ENCODE assay signal across 7 cellular contexts in the genomic region with DNA sequence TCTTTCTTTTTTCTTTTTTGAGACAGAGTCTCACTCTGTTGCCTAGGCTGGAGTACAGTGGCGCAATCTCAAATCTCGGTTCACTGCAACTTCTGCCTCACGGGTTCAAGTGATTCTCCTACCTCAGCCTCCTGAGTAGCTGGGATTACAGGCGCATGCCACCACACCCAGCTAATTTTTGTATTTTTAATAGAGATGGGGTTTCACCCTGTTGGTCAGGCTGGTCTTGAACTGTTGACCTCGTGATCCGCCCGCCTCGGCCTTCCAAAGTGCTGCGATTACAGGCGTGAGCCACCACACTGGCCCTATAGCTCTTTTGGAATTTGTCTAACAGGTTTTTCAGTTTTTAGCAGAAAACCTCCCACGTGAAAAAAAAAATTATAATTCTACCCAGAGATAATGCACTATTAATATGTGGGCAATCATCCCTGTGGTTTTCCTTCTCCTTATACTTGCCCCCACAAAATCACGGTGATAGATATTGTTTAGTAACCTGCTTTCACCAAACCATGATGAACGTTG. TPM values are rescaled to one million over a fixed set of nuclear protein-coding genes. Genes with fewer than 3 reads are reported as not detected.
DNase-seq lines count a peak whose midpoint lies in the region; ATAC-seq and TF ChIP-seq lines count a peak whose summit lies in the region.
"Not testable (repeated sequence)": the region's sequence is repeated elsewhere in the genome, so short reads cannot be mapped to it uniquely, and the experiment has no call there.

No MANE protein-coding gene starts in this region.

- not testable (repeated sequence) for ATAC-seq in heart left ventricle
- ATAC-seq in lower lobe of right lung = peak in 1 of 2 donors; percentile 24

- H3K27ac Mint-ChIP-seq in progenitor cell of endocrine pancreas = peak overlapping the region; percentile 17

- not testable (repeated sequence) for H3K4me3 Mint-ChIP-seq in progenitor cell of endocrine pancreas (ENCODE audit: low read depth)

- not testable (repeated sequence) for H3K27me3 ChIP-seq in adipocyte (replicated peaks; ENCODE audit: control insufficient read depth, insufficient read depth, low read length); heart left ventricle; lower lobe of right lung (ENCODE audit: low read depth)

- peaks cover 68% of the 10 kb centered on the region for H3K4me1 ChIP-seq in adipocyte (ENCODE audit: control insufficient read depth, insufficient read depth, low read length)
- peaks cover 2 to 82% (median 54%) of the 10 kb centered on the region in 12 donors for H3K4me1 ChIP-seq in heart left ventricle
- H3K4me1 ChIP-seq in lower lobe of right lung = peaks cover 52% of the 10 kb centered on the region

- not testable (repeated sequence) for H3K27me3 Mint-ChIP-seq in progenitor cell of endocrine pancreas

- H3K4me1 Mint-ChIP-seq in progenitor cell of endocrine pancreas (ENCODE audit: low read depth) = peaks cover 43% of the 10 kb centered on the region

- peak overlapping the region; percentile 63 to 78 for H3K27ac ChIP-seq in coronary artery
- H3K27ac ChIP-seq in heart left ventricle = peak overlapping the region in 9 of 12 donors; percentile 53 to 94 (median 84)
- peak overlapping the region; percentile 79 for H3K27ac ChIP-seq in lower lobe of right lung
- peak overlapping the region; percentile 22 for H3K27ac ChIP-seq in temporal lobe (ENCODE audit: low read depth, low read length)

- H3K9me3 Mint-ChIP-seq in progenitor cell of endocrine pancreas (ENCODE audit: low read depth) = not testable (repeated sequence)

- H3K9ac ChIP-seq in adipocyte (ENCODE audit: low read length) = peak overlapping the region; percentile 72

- DNase-seq in HT-29 (ENCODE audit: low spot score) = peak; percentile 54
- DNase-seq in adipocyte (ENCODE audit: low read depth); coronary artery (ENCODE audit: low spot score); heart left ventricle; lower lobe of right lung; progenitor cell of endocrine pancreas (ENCODE audit: low spot score, unreplicated experiment): not testable (repeated sequence)

- WGBS in heart left ventricle, 4 donors = 94 to 98% (median 96%) methylated on average over 13 of the region's 13 CpGs

- H3K36me3 Mint-ChIP-seq in progenitor cell of endocrine pancreas (ENCODE audit: insufficient read depth) = peaks cover 17% of the 10 kb centered on the region

- not testable (repeated sequence) for TF ChIP-seq CTCF in coronary artery (IDR thresholded peaks at IDR 0.05); heart left ventricle (IDR thresholded peaks at IDR 0.05); lower lobe of right lung (IDR thresholded peaks at IDR 0.05); progenitor cell of endocrine pancreas (IDR thresholded peaks at IDR 0.05; ENCODE audit: unreplicated experiment)

- peaks cover 39% of the 10 kb centered on the region for H3K36me3 ChIP-seq in adipocyte (ENCODE audit: control insufficient read depth, insufficient read depth, low read length, severe bottlenecking)
- H3K36me3 ChIP-seq in heart left ventricle = peaks cover 0 to 79% (median 73%) of the 10 kb centered on the region in 9 donors
- peaks cover 65% of the 10 kb centered on the region for H3K36me3 ChIP-seq in lower lobe of right lung

- intact Hi-C loops in heart left ventricle (cut with DNase I); lower lobe of right lung (cut with DNase I): not testable (repeated sequence)

- not testable (repeated sequence) for H3K4me3 ChIP-seq in adipocyte (ENCODE audit: low read length); coronary artery; heart left ventricle; lower lobe of right lung

- TF ChIP-seq POLR2A in heart left ventricle (IDR thresholded peaks at IDR 0.05) = not testable (repeated sequence)

- H3K9me3 ChIP-seq in adipocyte (ENCODE audit: control insufficient read depth, low read length); heart left ventricle; lower lobe of right lung: not testable (repeated sequence)

RNA-seq across cellular contexts. Expression of gene ABHD2, which starts 32.3 kb away (rescaled TPM):
- total RNA-seq in HT-29 (2014; rRNA removed; shearing (Covaris generic)) = 156 and 181 TPM in 2 replicates
- total RNA-seq in heart left ventricle = 100 to 1,000 TPM in 6 of 9 donors, 10 to 100 TPM in 3; 53.4 to 243 (median 128) TPM
- 100 to 1,000 TPM in 1 of 2 donors, 1 to 10 TPM in 1; 8.6 to 112 TPM for polyA plus RNA-seq in heart left ventricle
- 202 TPM for total RNA-seq in lower lobe of right lung
- 53.1 and 54.4 TPM in 2 replicates for total RNA-seq in progenitor cell of endocrine pancreas
- 51.6 TPM for total RNA-seq in temporal lobe

Comparison
In these comparisons a context has a peak if more than half of its experiments do, and no peak if none do; other contexts are left out.
1. H3K27ac ChIP-seq: peak in every context shown above with its lines; median percentile 84 in heart left ventricle; 79 in lower lobe of right lung; 70 in coronary artery; 22 in temporal lobe.